8 cellular contexts compared by ENCODE assay signal in genomic region chr3:112642912-112643506, GRCh38. TPM values are rescaled to one million over a fixed set of nuclear protein-coding genes. Genes with fewer than 3 reads are reported as not detected.
A peak's percentile ranks its signal among the peaks of the same experiment; 100 is the strongest.
DNase-seq lines count a peak whose midpoint lies in the region; ATAC-seq and TF ChIP-seq lines count a peak whose summit lies in the region.

No MANE protein-coding gene starts in this region.

- ATAC-seq in GM21515 (IDR thresholded peaks at IDR 0.05; ENCODE audit: unreplicated experiment) (peak; percentile 95), naive B cell (ENCODE audit: low read depth in 2 of 2) (peak; percentile 99 to 100)

- peak overlapping the region in 4 of 8 donors; percentile 10 to 40 (median 35) for H3K4me3 Mint-ChIP-seq in naive B cell

- peak; percentile 91 for TF ChIP-seq CTCF in epithelial cell of proximal tubule (conservative IDR thresholded peaks at IDR 0.05; ENCODE audit: low read depth, low read length)

- no peaks in the 10 kb centered on the region for H3K9me3 ChIP-seq in HUES6 (ENCODE audit: control insufficient read depth, insufficient read depth, low read depth, low read length)

- H3K4me1 ChIP-seq in HUES6 (ENCODE audit: control insufficient read depth, insufficient read depth, low read length) = peaks cover 63% of the 10 kb centered on the region

- no peaks in the 10 kb centered on the region for H3K36me3 Mint-ChIP-seq in naive B cell

- peak overlapping the region; percentile 5; the same call in 1 of the 2 replicates for H3K4me3 ChIP-seq in HUES6 (ENCODE audit: low read depth, low read length)
- peak overlapping the region; percentile 54 for H3K4me3 ChIP-seq in epithelial cell of proximal tubule (ENCODE audit: low read depth, low read length)

- no peak overlapping the region for H3K9ac ChIP-seq in HUES6 (ENCODE audit: low read length)

- H3K27ac Mint-ChIP-seq in naive B cell = peak overlapping the region in 2 of 6 donors; percentile 42 to 50

- H3K27ac ChIP-seq in HUES6 (ENCODE audit: low read depth, low read length) = no peak overlapping the region

- DNase-seq in D341Med (ENCODE audit: low spot score) (peak; percentile 85), NOMO-1 treated with dmso at 0.1 percent for 144 hours (lab: John Stamatoyannopoulos, UW; ENCODE audit: unreplicated experiment) (peak; percentile 80), epithelial cell of proximal tubule (ENCODE audit: low read depth) (no peak), naive B cell (peak; percentile 69)
- DNase-seq in activated CD8-positive, alpha-beta memory T cell treated with anti-CD3 and anti-CD28 coated beads, Interleukin-2, amount 50 U/mL, for 1 hour (ENCODE audit: extremely low read depth) = peak; percentile 46
- peak; percentile 46 to 71 for DNase-seq in stimulated activated CD8-positive, alpha-beta memory T cell treated with anti-CD3 and anti-CD28 coated beads, Interleukin-7, amount 100 ng/mL, for 48 hours (ENCODE audit: extremely low read depth in 1 of 2, low read depth in 1 of 2)

- no peaks in the 10 kb centered on the region for H3K36me3 ChIP-seq in HUES6 (ENCODE audit: control insufficient read depth, insufficient read depth, low read length)

- H3K27me3 Mint-ChIP-seq in naive B cell = peaks cover 0 to 19% (median 12%) of the 10 kb centered on the region in 3 donors

- no peaks in the 10 kb centered on the region for H3K9me3 Mint-ChIP-seq in naive B cell

- peaks cover 5 to 10% (median 9%) of the 10 kb centered on the region in 3 donors for H3K4me1 Mint-ChIP-seq in naive B cell

- no peaks in the 10 kb centered on the region for H3K27me3 ChIP-seq in HUES6 (ENCODE audit: control insufficient read depth, insufficient read depth, low read length)

RNA-seq across cellular contexts. Expression of gene CCDC80, which starts 2.1 kb away (rescaled TPM):
- total RNA-seq in epithelial cell of proximal tubule = 11.6 and 12.2 TPM in 2 replicates
- polyA plus RNA-seq in naive B cell (ENCODE audit: low read depth in 6 of 6) = under 1 TPM in 4 of 6 donors, not detected in 2; 0.05 to 0.29 (median 0.12) TPM
